ENCODE assay signal across 1 cellular context in the genomic region with DNA sequence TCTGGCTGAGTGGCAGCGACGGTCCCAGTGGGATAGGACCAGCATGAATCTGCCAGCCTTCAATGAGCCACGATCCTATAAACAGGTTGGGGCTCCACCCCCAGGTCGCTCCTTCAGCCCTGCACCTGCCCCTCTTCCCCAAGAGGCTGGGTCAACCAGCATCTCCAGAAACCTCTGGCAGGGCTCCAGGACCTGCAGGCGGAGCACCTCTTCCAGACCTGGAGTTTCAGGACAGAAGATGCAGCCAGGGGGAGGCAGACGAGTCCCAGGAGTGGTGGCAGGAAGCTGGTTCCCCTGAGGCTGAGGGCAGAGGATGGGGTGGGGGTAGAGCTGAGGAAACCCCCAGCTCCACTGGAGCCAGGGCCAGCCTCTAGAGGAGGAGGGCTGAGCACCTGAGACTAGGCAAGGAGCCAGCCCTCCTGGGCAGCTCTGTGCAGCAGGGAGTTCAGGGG.
TF ChIP-seq lines count a peak whose summit lies in the region.

A gene with protein sequence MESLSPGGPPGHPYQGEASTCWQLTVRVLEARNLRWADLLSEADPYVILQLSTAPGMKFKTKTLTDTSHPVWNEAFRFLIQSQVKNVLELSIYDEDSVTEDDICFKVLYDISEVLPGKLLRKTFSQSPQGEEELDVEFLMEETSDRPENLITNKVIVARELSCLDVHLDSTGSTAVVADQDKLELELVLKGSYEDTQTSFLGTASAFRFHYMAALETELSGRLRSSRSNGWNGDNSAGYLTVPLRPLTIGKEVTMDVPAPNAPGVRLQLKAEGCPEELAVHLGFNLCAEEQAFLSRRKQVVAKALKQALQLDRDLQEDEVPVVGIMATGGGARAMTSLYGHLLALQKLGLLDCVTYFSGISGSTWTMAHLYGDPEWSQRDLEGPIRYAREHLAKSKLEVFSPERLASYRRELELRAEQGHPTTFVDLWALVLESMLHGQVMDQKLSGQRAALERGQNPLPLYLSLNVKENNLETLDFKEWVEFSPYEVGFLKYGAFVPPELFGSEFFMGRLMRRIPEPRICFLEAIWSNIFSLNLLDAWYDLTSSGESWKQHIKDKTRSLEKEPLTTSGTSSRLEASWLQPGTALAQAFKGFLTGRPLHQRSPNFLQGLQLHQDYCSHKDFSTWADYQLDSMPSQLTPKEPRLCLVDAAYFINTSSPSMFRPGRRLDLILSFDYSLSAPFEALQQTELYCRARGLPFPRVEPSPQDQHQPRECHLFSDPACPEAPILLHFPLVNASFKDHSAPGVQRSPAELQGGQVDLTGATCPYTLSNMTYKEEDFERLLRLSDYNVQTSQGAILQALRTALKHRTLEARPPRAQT (minus strand): TSS at position 51 of the 452 bp plus-strand sequence. CDS start 103 bp downstream, outside the sequence.

TF ChIP-seq in HCT116, 20 proteins besides CTCF, POLR2A, EP300 and RAD21 (continued from another document):
- no peak for TF ChIP-seq POLR2AphosphoS5 (IDR thresholded peaks at IDR 0.05; ENCODE audit: low read depth, low read length)
- no peak for TF ChIP-seq CBX3 (IDR thresholded peaks at IDR 0.05; ENCODE audit: low read depth)
- TF ChIP-seq, protein P1, sequence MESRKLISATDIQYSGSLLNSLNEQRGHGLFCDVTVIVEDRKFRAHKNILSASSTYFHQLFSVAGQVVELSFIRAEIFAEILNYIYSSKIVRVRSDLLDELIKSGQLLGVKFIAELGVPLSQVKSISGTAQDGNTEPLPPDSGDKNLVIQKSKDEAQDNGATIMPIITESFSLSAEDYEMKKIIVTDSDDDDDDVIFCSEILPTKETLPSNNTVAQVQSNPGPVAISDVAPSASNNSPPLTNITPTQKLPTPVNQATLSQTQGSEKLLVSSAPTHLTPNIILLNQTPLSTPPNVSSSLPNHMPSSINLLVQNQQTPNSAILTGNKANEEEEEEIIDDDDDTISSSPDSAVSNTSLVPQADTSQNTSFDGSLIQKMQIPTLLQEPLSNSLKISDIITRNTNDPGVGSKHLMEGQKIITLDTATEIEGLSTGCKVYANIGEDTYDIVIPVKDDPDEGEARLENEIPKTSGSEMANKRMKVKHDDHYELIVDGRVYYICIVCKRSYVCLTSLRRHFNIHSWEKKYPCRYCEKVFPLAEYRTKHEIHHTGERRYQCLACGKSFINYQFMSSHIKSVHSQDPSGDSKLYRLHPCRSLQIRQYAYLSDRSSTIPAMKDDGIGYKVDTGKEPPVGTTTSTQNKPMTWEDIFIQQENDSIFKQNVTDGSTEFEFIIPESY (IDR thresholded peaks at IDR 0.05; ENCODE audit: extremely low read depth, insufficient replicate concordance, low read length) = no peak
